10 cellular contexts compared by ENCODE assay signal in the genomic region with DNA sequence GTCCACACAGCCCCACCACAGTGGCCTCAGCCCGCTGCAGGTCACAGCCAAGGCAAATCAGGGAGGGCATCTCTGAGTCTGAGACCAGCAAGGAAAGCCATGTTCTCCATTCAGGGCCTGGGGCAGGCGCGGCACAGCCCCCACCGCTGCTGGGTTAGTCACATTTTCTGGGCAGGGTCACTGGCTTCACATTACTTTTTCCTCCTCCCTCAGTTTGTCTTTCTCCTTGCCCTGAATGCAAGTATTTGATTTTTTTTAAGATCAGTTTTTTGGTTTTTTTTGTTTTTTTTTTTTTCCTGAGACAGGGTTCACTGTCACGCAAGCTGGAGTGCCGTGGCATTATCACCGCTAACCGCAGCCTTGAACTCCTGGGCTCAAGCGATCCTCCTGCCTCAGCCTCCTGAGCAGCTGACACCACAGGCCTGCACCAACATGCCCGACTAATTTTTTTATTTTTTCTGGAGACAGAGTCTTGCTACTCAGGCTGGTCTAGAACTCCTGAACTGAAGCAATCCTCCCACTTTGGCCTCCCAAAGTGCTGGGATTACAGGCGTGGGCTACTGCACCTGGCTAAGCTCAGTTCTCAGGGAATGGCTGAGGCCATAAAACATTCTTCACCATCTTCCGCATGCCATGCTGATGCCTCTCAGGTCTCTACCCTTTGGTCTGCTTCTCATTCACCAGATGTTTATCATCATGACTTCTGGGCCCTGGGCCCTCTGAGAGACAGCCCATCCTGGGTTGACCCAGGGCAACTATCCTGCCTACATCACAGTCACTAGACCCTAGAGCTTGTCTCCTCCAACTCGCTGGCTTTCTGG. TPM values are rescaled to one million over a fixed set of nuclear protein-coding genes. Genes with fewer than 3 reads are reported as not detected.
DNase-seq lines count a peak whose midpoint lies in the region; ATAC-seq and FAIRE-seq lines count a peak whose summit lies in the region.
"Had no signal": no experiment of that assay in that cellular context is flagged by ENCODE, and none has a peak within 500 bp of the region (broad histone marks: within the 10 kb centered on the region; RNA-seq: fewer than 3 reads in every experiment).

No MANE protein-coding gene starts in this region.

- peak overlapping the region; percentile 75 for H3K56ac ChIP-seq in mesendoderm (ENCODE audit: low read length)

- H3K4me3 Mint-ChIP-seq in stimulated activated naive CD8-positive, alpha-beta T cell treated with anti-CD3 and anti-CD28 coated beads, Interleukin-15, Interleukin-2, amounts not matched to agents 100 ng/mL and 50 ng/mL, for 24 hours: peak overlapping the region; percentile 80
- peak overlapping the region; percentile 60 to 84 for H3K4me3 Mint-ChIP-seq in activated T-cell treated with anti-CD3 and anti-CD28 coated beads, Interleukin-2, amount 50 U/mL, for 72 hours

- peak overlapping the region; percentile 69 for H3K27ac Mint-ChIP-seq in stimulated activated naive CD8-positive, alpha-beta T cell treated with anti-CD3 and anti-CD28 coated beads, Interleukin-15, Interleukin-2, amounts not matched to agents 100 ng/mL and 50 ng/mL, for 24 hours
- peak overlapping the region; percentile 32 for H3K27ac Mint-ChIP-seq in activated T-cell treated with anti-CD3 and anti-CD28 coated beads, Interleukin-2, amount 50 U/mL, for 72 hours

- no peak overlapping the region for H2BK5ac ChIP-seq in mesendoderm (ENCODE audit: low read length)

- H3K4me3 ChIP-seq in mesendoderm (ENCODE audit: low read length): no peak overlapping the region

- no peak overlapping the region for H2BK120ac ChIP-seq in mesendoderm (ENCODE audit: low read depth, low read length)

- H2AK5ac ChIP-seq in mesendoderm (ENCODE audit: low read length): peak overlapping the region; percentile 54

- H4K5ac ChIP-seq in mesendoderm (ENCODE audit: low read length): no peak overlapping the region

- H3K9ac ChIP-seq in mesendoderm (ENCODE audit: low read length): peak overlapping the region; percentile 60

- H3K79me1 ChIP-seq in mesendoderm (ENCODE audit: low read length): peaks cover 5% of the 10 kb centered on the region

- H3K18ac ChIP-seq in mesendoderm (ENCODE audit: low read length): no peak overlapping the region

- H3K27me3 ChIP-seq in mesendoderm (ENCODE audit: insufficient read depth, low read length, poor library complexity): no peaks in the 10 kb centered on the region

- H3K36me3 ChIP-seq in mesendoderm (ENCODE audit: control insufficient read depth, insufficient read depth, low read length): no peaks in the 10 kb centered on the region

- no peak overlapping the region for H3K4ac ChIP-seq in mesendoderm (ENCODE audit: low read depth, low read length)

- H2BK15ac ChIP-seq in mesendoderm (replicated peaks; ENCODE audit: low read depth): no peak overlapping the region

- ATAC-seq in stimulated activated naive CD8-positive, alpha-beta T cell treated with anti-CD3 and anti-CD28 coated beads, Interleukin-15, Interleukin-2, amounts not matched to agents 100 U/mL and 50 U/mL, for 24 hours: no peak
- ATAC-seq in activated T-cell treated with anti-CD3 and anti-CD28 coated beads, Interleukin-2, amount 50 U/mL, for 72 hours (replicated peaks in 1 of 2): no peak

- peaks cover 73% of the 10 kb centered on the region for H3K4me1 Mint-ChIP-seq in stimulated activated naive CD8-positive, alpha-beta T cell treated with anti-CD3 and anti-CD28 coated beads, Interleukin-15, Interleukin-2, amounts not matched to agents 100 ng/mL and 50 ng/mL, for 24 hours (ENCODE audit: low read depth)
- peaks cover 84% of the 10 kb centered on the region for H3K4me1 Mint-ChIP-seq in activated T-cell treated with anti-CD3 and anti-CD28 coated beads, Interleukin-2, amount 50 U/mL, for 72 hours (ENCODE audit: low read depth)

- WGBS in mesendoderm (ENCODE audit: extremely low coverage, insufficient coverage, low lambda C conversion rate): no CpG with 5 or more reads among the region's 13 CpGs

- FAIRE-seq in frontal cortex (lab: Jason Lieb, UNC): no peak

- H3K36me3 Mint-ChIP-seq in stimulated activated naive CD8-positive, alpha-beta T cell treated with anti-CD3 and anti-CD28 coated beads, Interleukin-15, Interleukin-2, amounts not matched to agents 100 ng/mL and 50 ng/mL, for 24 hours (ENCODE audit: low read depth): no peaks in the 10 kb centered on the region
- H3K36me3 Mint-ChIP-seq in activated T-cell treated with anti-CD3 and anti-CD28 coated beads, Interleukin-2, amount 50 U/mL, for 72 hours (ENCODE audit: insufficient read depth in 2 of 2): peaks cover 0 to 2% of the 10 kb centered on the region in 2 donors

- H3K23ac ChIP-seq in mesendoderm (ENCODE audit: low read length): no peak overlapping the region

- peaks cover 13% of the 10 kb centered on the region for H3K4me1 ChIP-seq in mesendoderm (ENCODE audit: control insufficient read depth, low read depth, low read length)

- H3K4me2 ChIP-seq in mesendoderm (ENCODE audit: low read length): no peak overlapping the region

- no peaks in the 10 kb centered on the region for H3K27me3 Mint-ChIP-seq in stimulated activated naive CD8-positive, alpha-beta T cell treated with anti-CD3 and anti-CD28 coated beads, Interleukin-15, Interleukin-2, amounts not matched to agents 100 ng/mL and 50 ng/mL, for 24 hours
- H3K27me3 Mint-ChIP-seq in activated T-cell treated with anti-CD3 and anti-CD28 coated beads, Interleukin-2, amount 50 U/mL, for 72 hours (ENCODE audit: low read depth): no peaks in the 10 kb centered on the region

- DNase-seq in stimulated activated naive CD8-positive, alpha-beta T cell treated with anti-CD3 and anti-CD28 coated beads, Interleukin-15, Interleukin-2, amounts not matched to agents 100 U/mL and 50 U/mL, for 24 hours: no peak
- DNase-seq in activated T-cell treated with anti-CD3 and anti-CD28 coated beads, Interleukin-2, amount 50 U/mL, for 72 hours: no peak
- no peak for DNase-seq in mesendoderm
- DNase-seq in hippocampal formation (lab: John Stamatoyannopoulos, UW): no peak
- no peak for DNase-seq in frontal cortex (ENCODE audit: low spot score in 2 of 2)
- DNase-seq in SKM-1 (lab: John Stamatoyannopoulos, UW; ENCODE audit: unreplicated experiment): no peak
- no peak for DNase-seq in RKO (ENCODE audit: low spot score)
- DNase-seq: DMS153 had no signal

- no peaks in the 10 kb centered on the region for H3K9me3 Mint-ChIP-seq in stimulated activated naive CD8-positive, alpha-beta T cell treated with anti-CD3 and anti-CD28 coated beads, Interleukin-15, Interleukin-2, amounts not matched to agents 100 ng/mL and 50 ng/mL, for 24 hours
- no peaks in the 10 kb centered on the region for H3K9me3 Mint-ChIP-seq in activated T-cell treated with anti-CD3 and anti-CD28 coated beads, Interleukin-2, amount 50 U/mL, for 72 hours

- H3K79me2 ChIP-seq in mesendoderm (ENCODE audit: control insufficient read depth, insufficient read depth, low read length): no peaks in the 10 kb centered on the region

- no peak overlapping the region for H3K27ac ChIP-seq in mesendoderm (ENCODE audit: low read depth, low read length)

- no peak overlapping the region for H4K8ac ChIP-seq in mesendoderm (ENCODE audit: low read depth, low read length)

RNA-seq across cellular contexts. Expression of gene CAPG, which starts 0.6 kb away (rescaled TPM):
- total RNA-seq in activated T-cell treated with anti-CD3 and anti-CD28 coated beads, Interleukin-2, amount 50 U/mL, for 72 hours: 10 to 100 TPM; 58.4 to 83.6 TPM
- polyA plus RNA-seq in mesendoderm (2013, experiment 1 of 2): 110 TPM
- polyA plus RNA-seq in mesendoderm (2013, experiment 2 of 2): 113 TPM
- 9.0 TPM for total RNA-seq in frontal cortex

RNA-seq across cellular contexts. Expression of gene SH2D6, which starts 7.7 kb away (rescaled TPM):
- total RNA-seq in activated T-cell treated with anti-CD3 and anti-CD28 coated beads, Interleukin-2, amount 50 U/mL, for 72 hours: 1 to 10 TPM; 3.2 to 4.0 TPM
- 0.17 TPM for polyA plus RNA-seq in mesendoderm (2013, experiment 1 of 2)
- polyA plus RNA-seq in mesendoderm (2013, experiment 2 of 2): 0.11 TPM
- total RNA-seq in frontal cortex: 0.41 TPM
- total RNA-seq: cardiac septum had no signal

RNA-seq across cellular contexts. Expression of gene ELMOD3, which starts 56.2 kb away (rescaled TPM):
- total RNA-seq in activated T-cell treated with anti-CD3 and anti-CD28 coated beads, Interleukin-2, amount 50 U/mL, for 72 hours: 10 to 100 TPM; 19.3 to 23.7 TPM
- polyA plus RNA-seq in mesendoderm (2013, experiment 1 of 2): 5.0 TPM
- polyA plus RNA-seq in mesendoderm (2013, experiment 2 of 2): 4.7 TPM
- 17.1 TPM for total RNA-seq in frontal cortex

RNA-seq across cellular contexts. Expression of gene RETSAT, which starts 56.5 kb away (rescaled TPM):
- 10 to 100 TPM; 26.8 to 31.8 TPM for total RNA-seq in activated T-cell treated with anti-CD3 and anti-CD28 coated beads, Interleukin-2, amount 50 U/mL, for 72 hours
- polyA plus RNA-seq in mesendoderm (2013, experiment 1 of 2): 6.9 TPM
- 7.5 TPM for polyA plus RNA-seq in mesendoderm (2013, experiment 2 of 2)
- total RNA-seq in frontal cortex: 11.8 TPM
